ENCODE assay signal across 1 cellular context in the genomic region with DNA sequence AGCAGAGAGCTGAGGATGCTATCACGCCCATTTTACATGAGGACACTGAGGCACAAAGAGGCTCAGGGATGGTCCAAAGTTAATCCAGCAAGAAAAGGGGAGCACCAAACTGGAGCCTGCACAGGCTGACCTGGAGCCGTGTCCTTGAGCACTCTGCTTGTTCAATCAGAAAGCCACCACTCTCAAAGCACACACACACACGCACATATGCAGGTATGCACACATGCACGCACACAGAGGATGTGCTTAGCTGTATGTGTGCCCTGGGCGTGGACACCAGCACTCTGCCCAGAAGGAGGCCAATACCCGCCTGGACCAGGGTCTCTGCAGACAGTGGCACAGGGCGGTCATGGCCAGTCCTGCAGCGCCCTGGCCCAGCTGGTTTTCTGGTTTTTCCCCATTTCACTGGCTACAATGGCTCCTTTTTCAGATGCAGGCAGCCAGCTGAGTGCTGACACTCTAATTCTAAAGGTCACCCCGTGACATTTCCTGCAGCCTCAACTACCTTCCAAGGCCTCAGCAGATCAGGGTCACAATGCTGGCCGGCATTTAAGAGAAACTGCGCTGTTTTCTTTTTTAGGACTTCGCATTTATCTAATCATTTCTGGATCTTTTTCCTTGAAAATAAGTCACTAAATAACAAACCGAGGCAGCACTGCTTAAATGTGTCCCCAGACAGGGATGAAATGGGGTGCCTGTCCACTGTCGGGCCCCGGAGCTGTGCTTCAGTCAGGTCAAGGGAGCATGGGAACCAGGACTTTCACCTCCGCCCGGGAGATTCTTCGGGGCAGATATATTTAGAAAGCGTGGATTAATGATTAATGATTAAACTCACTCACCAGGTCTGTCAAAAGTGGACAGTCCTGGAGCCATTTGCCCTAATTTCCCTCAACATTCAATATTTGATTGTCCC.
A peak's percentile ranks its signal among the peaks of the same experiment; 100 is the strongest.
TF ChIP-seq lines count a peak whose summit lies in the region.

No MANE protein-coding gene starts in this region.

TF ChIP-seq in HepG2, 621 proteins besides CTCF, POLR2A, EP300 and RAD21 (continued from another document and continues in another):
- TF ChIP-seq, protein P1, sequence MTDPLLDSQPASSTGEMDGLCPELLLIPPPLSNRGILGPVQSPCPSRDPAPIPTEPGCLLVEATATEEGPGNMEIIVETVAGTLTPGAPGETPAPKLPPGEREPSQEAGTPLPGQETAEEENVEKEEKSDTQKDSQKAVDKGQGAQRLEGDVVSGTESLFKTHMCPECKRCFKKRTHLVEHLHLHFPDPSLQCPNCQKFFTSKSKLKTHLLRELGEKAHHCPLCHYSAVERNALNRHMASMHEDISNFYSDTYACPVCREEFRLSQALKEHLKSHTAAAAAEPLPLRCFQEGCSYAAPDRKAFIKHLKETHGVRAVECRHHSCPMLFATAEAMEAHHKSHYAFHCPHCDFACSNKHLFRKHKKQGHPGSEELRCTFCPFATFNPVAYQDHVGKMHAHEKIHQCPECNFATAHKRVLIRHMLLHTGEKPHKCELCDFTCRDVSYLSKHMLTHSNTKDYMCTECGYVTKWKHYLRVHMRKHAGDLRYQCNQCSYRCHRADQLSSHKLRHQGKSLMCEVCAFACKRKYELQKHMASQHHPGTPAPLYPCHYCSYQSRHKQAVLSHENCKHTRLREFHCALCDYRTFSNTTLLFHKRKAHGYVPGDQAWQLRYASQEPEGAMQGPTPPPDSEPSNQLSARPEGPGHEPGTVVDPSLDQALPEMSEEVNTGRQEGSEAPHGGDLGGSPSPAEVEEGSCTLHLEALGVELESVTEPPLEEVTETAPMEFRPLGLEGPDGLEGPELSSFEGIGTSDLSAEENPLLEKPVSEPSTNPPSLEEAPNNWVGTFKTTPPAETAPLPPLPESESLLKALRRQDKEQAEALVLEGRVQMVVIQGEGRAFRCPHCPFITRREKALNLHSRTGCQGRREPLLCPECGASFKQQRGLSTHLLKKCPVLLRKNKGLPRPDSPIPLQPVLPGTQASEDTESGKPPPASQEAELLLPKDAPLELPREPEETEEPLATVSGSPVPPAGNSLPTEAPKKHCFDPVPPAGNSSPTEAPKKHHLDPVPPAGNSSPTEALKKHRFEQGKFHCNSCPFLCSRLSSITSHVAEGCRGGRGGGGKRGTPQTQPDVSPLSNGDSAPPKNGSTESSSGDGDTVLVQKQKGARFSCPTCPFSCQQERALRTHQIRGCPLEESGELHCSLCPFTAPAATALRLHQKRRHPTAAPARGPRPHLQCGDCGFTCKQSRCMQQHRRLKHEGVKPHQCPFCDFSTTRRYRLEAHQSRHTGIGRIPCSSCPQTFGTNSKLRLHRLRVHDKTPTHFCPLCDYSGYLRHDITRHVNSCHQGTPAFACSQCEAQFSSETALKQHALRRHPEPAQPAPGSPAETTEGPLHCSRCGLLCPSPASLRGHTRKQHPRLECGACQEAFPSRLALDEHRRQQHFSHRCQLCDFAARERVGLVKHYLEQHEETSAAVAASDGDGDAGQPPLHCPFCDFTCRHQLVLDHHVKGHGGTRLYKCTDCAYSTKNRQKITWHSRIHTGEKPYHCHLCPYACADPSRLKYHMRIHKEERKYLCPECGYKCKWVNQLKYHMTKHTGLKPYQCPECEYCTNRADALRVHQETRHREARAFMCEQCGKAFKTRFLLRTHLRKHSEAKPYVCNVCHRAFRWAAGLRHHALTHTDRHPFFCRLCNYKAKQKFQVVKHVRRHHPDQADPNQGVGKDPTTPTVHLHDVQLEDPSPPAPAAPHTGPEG (CRISPR knock-in tag; IDR thresholded peaks at IDR 0.05), result 0 out of 2 replicates have a peak, but pooled peaks have one; percentile 52
- peak; percentile 28; the same call in 1 of the 2 replicates for TF ChIP-seq ATF7-NPFF (CRISPR knock-in tag; IDR thresholded peaks at IDR 0.05; ENCODE audit: low read depth)
- no peak for TF ChIP-seq SP2 (CRISPR knock-in tag; IDR thresholded peaks at IDR 0.05)
- TF ChIP-seq, protein P2, sequence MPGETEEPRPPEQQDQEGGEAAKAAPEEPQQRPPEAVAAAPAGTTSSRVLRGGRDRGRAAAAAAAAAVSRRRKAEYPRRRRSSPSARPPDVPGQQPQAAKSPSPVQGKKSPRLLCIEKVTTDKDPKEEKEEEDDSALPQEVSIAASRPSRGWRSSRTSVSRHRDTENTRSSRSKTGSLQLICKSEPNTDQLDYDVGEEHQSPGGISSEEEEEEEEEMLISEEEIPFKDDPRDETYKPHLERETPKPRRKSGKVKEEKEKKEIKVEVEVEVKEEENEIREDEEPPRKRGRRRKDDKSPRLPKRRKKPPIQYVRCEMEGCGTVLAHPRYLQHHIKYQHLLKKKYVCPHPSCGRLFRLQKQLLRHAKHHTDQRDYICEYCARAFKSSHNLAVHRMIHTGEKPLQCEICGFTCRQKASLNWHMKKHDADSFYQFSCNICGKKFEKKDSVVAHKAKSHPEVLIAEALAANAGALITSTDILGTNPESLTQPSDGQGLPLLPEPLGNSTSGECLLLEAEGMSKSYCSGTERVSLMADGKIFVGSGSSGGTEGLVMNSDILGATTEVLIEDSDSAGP (CRISPR knock-in tag; IDR thresholded peaks at IDR 0.05; ENCODE audit: borderline replicate concordance), result peak; percentile 84; the same call in 1 of the 2 replicates
- 0 out of 2 replicates have a peak, but pooled peaks have one; percentile 2 for TF ChIP-seq CEBPG (CRISPR knock-in tag; IDR thresholded peaks at IDR 0.05)
- TF ChIP-seq XBP1 (CRISPR knock-in tag; IDR thresholded peaks at IDR 0.05), result no peak; the same call in 1 of the 2 replicates
- TF ChIP-seq, protein P3, sequence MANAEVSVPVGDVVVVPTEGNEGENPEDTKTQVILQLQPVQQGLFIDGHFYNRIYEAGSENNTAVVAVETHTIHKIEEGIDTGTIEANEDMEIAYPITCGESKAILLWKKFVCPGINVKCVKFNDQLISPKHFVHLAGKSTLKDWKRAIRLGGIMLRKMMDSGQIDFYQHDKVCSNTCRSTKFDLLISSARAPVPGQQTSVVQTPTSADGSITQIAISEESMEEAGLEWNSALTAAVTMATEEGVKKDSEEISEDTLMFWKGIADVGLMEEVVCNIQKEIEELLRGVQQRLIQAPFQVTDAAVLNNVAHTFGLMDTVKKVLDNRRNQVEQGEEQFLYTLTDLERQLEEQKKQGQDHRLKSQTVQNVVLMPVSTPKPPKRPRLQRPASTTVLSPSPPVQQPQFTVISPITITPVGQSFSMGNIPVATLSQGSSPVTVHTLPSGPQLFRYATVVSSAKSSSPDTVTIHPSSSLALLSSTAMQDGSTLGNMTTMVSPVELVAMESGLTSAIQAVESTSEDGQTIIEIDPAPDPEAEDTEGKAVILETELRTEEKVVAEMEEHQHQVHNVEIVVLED (CRISPR knock-in tag; IDR thresholded peaks at IDR 0.05; ENCODE audit: borderline replicate concordance), result no peak
- no peak for TF ChIP-seq KLF16 (CRISPR knock-in tag; IDR thresholded peaks at IDR 0.05)
- TF ChIP-seq NR3C1 (CRISPR knock-in tag; IDR thresholded peaks at IDR 0.05), result no peak
- peak; percentile 80; the same call in 1 of the 2 replicates for TF ChIP-seq ZZZ3 (CRISPR knock-in tag; IDR thresholded peaks at IDR 0.05; ENCODE audit: borderline replicate concordance)
- TF ChIP-seq, protein P4, sequence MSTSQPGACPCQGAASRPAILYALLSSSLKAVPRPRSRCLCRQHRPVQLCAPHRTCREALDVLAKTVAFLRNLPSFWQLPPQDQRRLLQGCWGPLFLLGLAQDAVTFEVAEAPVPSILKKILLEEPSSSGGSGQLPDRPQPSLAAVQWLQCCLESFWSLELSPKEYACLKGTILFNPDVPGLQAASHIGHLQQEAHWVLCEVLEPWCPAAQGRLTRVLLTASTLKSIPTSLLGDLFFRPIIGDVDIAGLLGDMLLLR (CRISPR knock-in tag; IDR thresholded peaks at IDR 0.05), result no peak
- no peak for TF ChIP-seq RFX1 (IDR thresholded peaks at IDR 0.05)
- TF ChIP-seq PCBP1 (IDR thresholded peaks at IDR 0.05; ENCODE audit: borderline replicate concordance, low read depth, low read length), result no peak
- no peak for TF ChIP-seq NFYC (CRISPR knock-in tag; IDR thresholded peaks at IDR 0.05)
- TF ChIP-seq SNAPC2 (CRISPR knock-in tag; IDR thresholded peaks at IDR 0.05), result 0 out of 2 replicates have a peak, but pooled peaks have one; percentile 51
- TF ChIP-seq ZSCAN20 (CRISPR knock-in tag; IDR thresholded peaks at IDR 0.05; ENCODE audit: borderline replicate concordance), result no peak
- no peak for TF ChIP-seq ATF7 (IDR thresholded peaks at IDR 0.05)
- no peak for TF ChIP-seq ATF7 (CRISPR knock-in tag; IDR thresholded peaks at IDR 0.05)
- TF ChIP-seq ZNF83 (CRISPR knock-in tag; IDR thresholded peaks at IDR 0.05; ENCODE audit: borderline replicate concordance), result no peak
- TF ChIP-seq, protein P5, sequence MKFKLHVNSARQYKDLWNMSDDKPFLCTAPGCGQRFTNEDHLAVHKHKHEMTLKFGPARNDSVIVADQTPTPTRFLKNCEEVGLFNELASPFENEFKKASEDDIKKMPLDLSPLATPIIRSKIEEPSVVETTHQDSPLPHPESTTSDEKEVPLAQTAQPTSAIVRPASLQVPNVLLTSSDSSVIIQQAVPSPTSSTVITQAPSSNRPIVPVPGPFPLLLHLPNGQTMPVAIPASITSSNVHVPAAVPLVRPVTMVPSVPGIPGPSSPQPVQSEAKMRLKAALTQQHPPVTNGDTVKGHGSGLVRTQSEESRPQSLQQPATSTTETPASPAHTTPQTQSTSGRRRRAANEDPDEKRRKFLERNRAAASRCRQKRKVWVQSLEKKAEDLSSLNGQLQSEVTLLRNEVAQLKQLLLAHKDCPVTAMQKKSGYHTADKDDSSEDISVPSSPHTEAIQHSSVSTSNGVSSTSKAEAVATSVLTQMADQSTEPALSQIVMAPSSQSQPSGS (CRISPR knock-in tag; IDR thresholded peaks at IDR 0.05), result no peak
- TF ChIP-seq CENPX (CRISPR knock-in tag; IDR thresholded peaks at IDR 0.05), result no peak
- TF ChIP-seq HES4 (CRISPR knock-in tag; IDR thresholded peaks at IDR 0.05; ENCODE audit: borderline replicate concordance), result no peak; the same call in 1 of the 2 replicates
- TF ChIP-seq, protein P6, sequence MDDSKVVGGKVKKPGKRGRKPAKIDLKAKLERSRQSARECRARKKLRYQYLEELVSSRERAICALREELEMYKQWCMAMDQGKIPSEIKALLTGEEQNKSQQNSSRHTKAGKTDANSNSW (CRISPR knock-in tag; IDR thresholded peaks at IDR 0.05; ENCODE audit: borderline replicate concordance), result no peak
- TF ChIP-seq HDAC2 (CRISPR knock-in tag; IDR thresholded peaks at IDR 0.05), result peak; percentile 55; the same call in 1 of the 2 replicates
- no peak for TF ChIP-seq ZNF333 (CRISPR knock-in tag; IDR thresholded peaks at IDR 0.05; ENCODE audit: borderline replicate concordance)
- TF ChIP-seq ZNF737 (CRISPR knock-in tag; IDR thresholded peaks at IDR 0.05; ENCODE audit: borderline replicate concordance), result no peak; the same call in 1 of the 2 replicates
- TF ChIP-seq, protein P7, sequence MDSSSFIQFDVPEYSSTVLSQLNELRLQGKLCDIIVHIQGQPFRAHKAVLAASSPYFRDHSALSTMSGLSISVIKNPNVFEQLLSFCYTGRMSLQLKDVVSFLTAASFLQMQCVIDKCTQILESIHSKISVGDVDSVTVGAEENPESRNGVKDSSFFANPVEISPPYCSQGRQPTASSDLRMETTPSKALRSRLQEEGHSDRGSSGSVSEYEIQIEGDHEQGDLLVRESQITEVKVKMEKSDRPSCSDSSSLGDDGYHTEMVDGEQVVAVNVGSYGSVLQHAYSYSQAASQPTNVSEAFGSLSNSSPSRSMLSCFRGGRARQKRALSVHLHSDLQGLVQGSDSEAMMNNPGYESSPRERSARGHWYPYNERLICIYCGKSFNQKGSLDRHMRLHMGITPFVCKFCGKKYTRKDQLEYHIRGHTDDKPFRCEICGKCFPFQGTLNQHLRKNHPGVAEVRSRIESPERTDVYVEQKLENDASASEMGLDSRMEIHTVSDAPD (CRISPR knock-in tag; IDR thresholded peaks at IDR 0.05), result no peak; the same call in 1 of the 2 replicates
- no peak for TF ChIP-seq HMG20B (CRISPR knock-in tag; conservative IDR thresholded peaks at IDR 0.05)
- peak; percentile 13; the same call in 1 of the 2 replicates for TF ChIP-seq FOXK1 (CRISPR knock-in tag; IDR thresholded peaks at IDR 0.05; ENCODE audit: borderline replicate concordance, low read depth)
- no peak for TF ChIP-seq ZNF713 (CRISPR knock-in tag; IDR thresholded peaks at IDR 0.05)
- TF ChIP-seq HOXA9 (CRISPR knock-in tag; IDR thresholded peaks at IDR 0.05; ENCODE audit: borderline replicate concordance), result no peak
- no peak for TF ChIP-seq SRSF4 (IDR thresholded peaks at IDR 0.05; ENCODE audit: low read depth, low read length, poor library complexity, severe bottlenecking)
- peak; percentile 61; the same call in 1 of the 2 replicates for TF ChIP-seq SAFB2 (CRISPR knock-in tag; IDR thresholded peaks at IDR 0.05; ENCODE audit: borderline replicate concordance, low read depth)
- no peak for TF ChIP-seq ZNF124 (CRISPR knock-in tag; IDR thresholded peaks at IDR 0.05)
- TF ChIP-seq HMG20A (CRISPR knock-in tag; IDR thresholded peaks at IDR 0.05; ENCODE audit: borderline replicate concordance), result peak; percentile 15; the same call in 1 of the 2 replicates
- no peak for TF ChIP-seq ZNF180 (CRISPR knock-in tag; IDR thresholded peaks at IDR 0.05; ENCODE audit: borderline replicate concordance, low read depth)
- TF ChIP-seq, protein P8, sequence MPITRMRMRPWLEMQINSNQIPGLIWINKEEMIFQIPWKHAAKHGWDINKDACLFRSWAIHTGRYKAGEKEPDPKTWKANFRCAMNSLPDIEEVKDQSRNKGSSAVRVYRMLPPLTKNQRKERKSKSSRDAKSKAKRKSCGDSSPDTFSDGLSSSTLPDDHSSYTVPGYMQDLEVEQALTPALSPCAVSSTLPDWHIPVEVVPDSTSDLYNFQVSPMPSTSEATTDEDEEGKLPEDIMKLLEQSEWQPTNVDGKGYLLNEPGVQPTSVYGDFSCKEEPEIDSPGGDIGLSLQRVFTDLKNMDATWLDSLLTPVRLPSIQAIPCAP (CRISPR knock-in tag; IDR thresholded peaks at IDR 0.05; ENCODE audit: low read depth), result no peak
- TF ChIP-seq SRF (IDR thresholded peaks at IDR 0.05; ENCODE audit: low read depth, low read length), result no peak
- TF ChIP-seq ZFP1 (CRISPR knock-in tag; IDR thresholded peaks at IDR 0.05), result peak; percentile 65; the same call in 1 of the 2 replicates
- TF ChIP-seq MBNL3 (CRISPR knock-in tag; conservative IDR thresholded peaks at IDR 0.05), result no peak
- no peak for TF ChIP-seq ZNF569 (CRISPR knock-in tag; IDR thresholded peaks at IDR 0.05; ENCODE audit: borderline replicate concordance)
- TF ChIP-seq HNRNPLL (IDR thresholded peaks at IDR 0.05; ENCODE audit: low read depth, low read length, poor library complexity, severe bottlenecking), result no peak
- no peak for TF ChIP-seq NFE2L1 (CRISPR knock-in tag; IDR thresholded peaks at IDR 0.05; ENCODE audit: borderline replicate concordance)
- no peak for TF ChIP-seq EHMT2 (IDR thresholded peaks at IDR 0.05; ENCODE audit: borderline replicate concordance, low read depth, low read length)
- no peak for TF ChIP-seq HDAC6 (IDR thresholded peaks at IDR 0.05; ENCODE audit: low read depth, low read length)
- peak; percentile 43; the same call in 1 of the 2 replicates for TF ChIP-seq PPARG (CRISPR knock-in tag; conservative IDR thresholded peaks at IDR 0.05)
- TF ChIP-seq TOPORS (CRISPR knock-in tag; IDR thresholded peaks at IDR 0.05), result 0 out of 2 replicates have a peak, but pooled peaks have one; percentile 82
- 0 out of 2 replicates have a peak, but pooled peaks have one; percentile 59 for TF ChIP-seq GZF1 (CRISPR knock-in tag; IDR thresholded peaks at IDR 0.05)
- TF ChIP-seq, protein P9, sequence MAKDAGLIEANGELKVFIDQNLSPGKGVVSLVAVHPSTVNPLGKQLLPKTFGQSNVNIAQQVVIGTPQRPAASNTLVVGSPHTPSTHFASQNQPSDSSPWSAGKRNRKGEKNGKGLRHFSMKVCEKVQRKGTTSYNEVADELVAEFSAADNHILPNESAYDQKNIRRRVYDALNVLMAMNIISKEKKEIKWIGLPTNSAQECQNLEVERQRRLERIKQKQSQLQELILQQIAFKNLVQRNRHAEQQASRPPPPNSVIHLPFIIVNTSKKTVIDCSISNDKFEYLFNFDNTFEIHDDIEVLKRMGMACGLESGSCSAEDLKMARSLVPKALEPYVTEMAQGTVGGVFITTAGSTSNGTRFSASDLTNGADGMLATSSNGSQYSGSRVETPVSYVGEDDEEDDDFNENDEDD (CRISPR knock-in tag; IDR thresholded peaks at IDR 0.05; ENCODE audit: borderline replicate concordance), result no peak
- TF ChIP-seq RFXANK (CRISPR knock-in tag; IDR thresholded peaks at IDR 0.05), result no peak
